In genomic region chr1:160726114-160726497, GRCh38 we compare ENCODE assay signal across 3 cellular contexts.
TF ChIP-seq lines count a peak whose summit lies in the region.

No MANE protein-coding gene starts in this region.

TF ChIP-seq in A549, 52 proteins besides CTCF, POLR2A, EP300 and RAD21:
- peak; percentile 89 for TF ChIP-seq MAFK (IDR thresholded peaks at IDR 0.05; ENCODE audit: partially characterized antibody)
- peak; percentile 91 for TF ChIP-seq NFE2L2 (conservative IDR thresholded peaks at IDR 0.05; ENCODE audit: low read length)
- TF ChIP-seq FOSL2 (IDR thresholded peaks at IDR 0.05) = no peak
- no peak for TF ChIP-seq FOSL2 (CRISPR knock-in tag; IDR thresholded peaks at IDR 0.05)

TF ChIP-seq in IMR-90, 13 proteins besides CTCF, POLR2A, EP300 and RAD21:
- TF ChIP-seq USF2 (IDR thresholded peaks at IDR 0.05; ENCODE audit: low read depth, low read length) (no peak), MXI1 (IDR thresholded peaks at IDR 0.05; ENCODE audit: borderline replicate concordance, low read depth, low read length) (no peak), CEBPB (IDR thresholded peaks at IDR 0.05; ENCODE audit: low read depth, low read length) (no peak), RFX5 (IDR thresholded peaks at IDR 0.05; ENCODE audit: low read depth, low read length) (no peak), SMC3 (IDR thresholded peaks at IDR 0.05; ENCODE audit: low read depth, low read length) (no peak), BHLHE40 (IDR thresholded peaks at IDR 0.05; ENCODE audit: low read depth, low read length) (no peak), RCOR1 (IDR thresholded peaks at IDR 0.05; ENCODE audit: insufficient replicate concordance, low read length) (no peak), NFE2L2 (IDR thresholded peaks at IDR 0.05; ENCODE audit: low read depth, low read length) (peak; percentile 91), ELK1 (IDR thresholded peaks at IDR 0.05; ENCODE audit: borderline replicate concordance, low read depth, low read length) (no peak), MAFK (IDR thresholded peaks at IDR 0.05; ENCODE audit: low read depth, low read length) (0 out of 2 replicates have a peak, but pooled peaks have one; percentile 35), CHD1 (IDR thresholded peaks at IDR 0.05; ENCODE audit: low read depth, low read length) (no peak), MAZ (IDR thresholded peaks at IDR 0.05; ENCODE audit: borderline replicate concordance, low read depth, low read length) (no peak)

TF ChIP-seq in H1, 55 proteins besides CTCF, POLR2A, EP300 and RAD21:
- no peak for TF ChIP-seq SP4 (IDR thresholded peaks at IDR 0.05; ENCODE audit: low read length)
- peak; percentile 27; the same call in 1 of the 2 replicates for TF ChIP-seq MAFK (IDR thresholded peaks at IDR 0.05; ENCODE audit: low read depth, low read length)
- no peak for TF ChIP-seq GTF2F1 (IDR thresholded peaks at IDR 0.05; ENCODE audit: borderline replicate concordance, low read depth, low read length)
- no peak for TF ChIP-seq SRF (IDR thresholded peaks at IDR 0.05; ENCODE audit: low read depth, low read length)
